1 cellular context compared by ENCODE assay signal in genomic region chr3:3636815-3637214, GRCh38.
TF ChIP-seq lines count a peak whose summit lies in the region.

No MANE protein-coding gene starts in this region.

TF ChIP-seq in WTC11, 78 proteins besides CTCF, POLR2A, EP300 and RAD21 (continued from another document):
- no peak for TF ChIP-seq ZNF425 (CRISPR knock-in tag; conservative IDR thresholded peaks at IDR 0.05)
- TF ChIP-seq PREB (CRISPR knock-in tag; IDR thresholded peaks at IDR 0.05; ENCODE audit: borderline replicate concordance) = no peak
- no peak for TF ChIP-seq RELA (CRISPR knock-in tag; IDR thresholded peaks at IDR 0.05; ENCODE audit: borderline replicate concordance)
- no peak for TF ChIP-seq SOX15 (CRISPR knock-in tag; IDR thresholded peaks at IDR 0.05)
